In the genomic region with DNA sequence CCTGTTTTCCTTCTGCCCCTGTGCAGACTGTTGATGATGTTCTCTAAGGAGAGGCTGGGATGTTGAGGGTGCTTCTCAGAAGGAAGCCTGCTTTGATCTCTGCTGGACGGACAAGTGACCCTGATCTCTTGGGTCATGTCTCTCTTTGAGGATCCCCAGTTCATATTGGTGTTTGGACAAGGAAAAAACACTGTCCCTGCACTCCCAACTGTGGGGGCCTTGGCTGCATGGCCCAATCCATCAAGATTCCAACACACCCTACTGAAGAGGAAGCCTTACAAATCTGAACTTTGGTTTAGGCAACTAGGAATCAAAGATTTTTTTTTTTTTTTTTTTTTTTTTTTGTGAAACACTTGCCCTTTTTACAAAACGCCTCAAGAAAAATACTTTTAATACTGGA, we compare ENCODE assay signal across 24 cellular contexts. TPM values are rescaled to one million over a fixed set of nuclear protein-coding genes. Genes with fewer than 3 reads are reported as not detected.
"Had no signal": no experiment of that assay in that cellular context is flagged by ENCODE, and none has a peak within 500 bp of the region (broad histone marks: within the 10 kb centered on the region; RNA-seq: fewer than 3 reads in every experiment).

No MANE protein-coding gene starts in this region.

- H2AFZ ChIP-seq: parathyroid adenoma had no signal

- DNase-seq: cerebellar nuclear complex; cortex of kidney; effector memory CD8-positive, alpha-beta T cell; foreskin fibroblast; gastrocnemius medialis; kidney; mesenchymal stem cell; mucosa of descending colon; naive thymus-derived CD4-positive, alpha-beta T cell; stimulated activated CD4-positive, alpha-beta T cell treated with anti-CD3 and anti-CD28 coated beads, Interleukin-4, amount 100 ng/mL, for 4 hours; stimulated activated naive CD8-positive, alpha-beta T cell treated with anti-CD3 and anti-CD28 coated beads, Interleukin-15, Interleukin-2, amounts not matched to agents 100 U/mL and 50 U/mL, for 24 hours; substantia nigra; testis; upper lobe of left lung had no signal

- H3K9me3 Mint-ChIP-seq: effector memory CD8-positive, alpha-beta T cell; mesothelial cell of epicardium; nephron had no signal

- H3K27ac ChIP-seq: gastrocnemius medialis, parathyroid adenoma, testis, tibial nerve, upper lobe of left lung had no signal

- H3K36me3 Mint-ChIP-seq: mesothelial cell of epicardium; stimulated activated memory B cell treated with anti-CD40 and anti-IgM and Interleukin-4, amounts not matched to agents 10 μg/mL and 1 μg/mL and 100 μg/mL, for 72 hours had no signal

- H3K27me3 Mint-ChIP-seq: effector memory CD8-positive, alpha-beta T cell; naive thymus-derived CD4-positive, alpha-beta T cell; progenitor cell of endocrine pancreas had no signal

- H3K4me3 Mint-ChIP-seq: effector memory CD8-positive, alpha-beta T cell; mesothelial cell of epicardium; nephron; stimulated activated memory B cell treated with anti-CD40 and anti-IgM and Interleukin-4, amounts not matched to agents 10 μg/mL and 1 μg/mL and 100 μg/mL, for 72 hours had no signal

- H3K36me3 ChIP-seq: gastrocnemius medialis, tibial nerve, upper lobe of left lung had no signal

- H3K27me3 ChIP-seq: gastrocnemius medialis, testis, tibial nerve, upper lobe of left lung had no signal

- H3K4me3 ChIP-seq: gastrocnemius medialis, lung, mucosa of descending colon, testis, tibial nerve, upper lobe of left lung had no signal

- H3K79me2 ChIP-seq: parathyroid adenoma had no signal

- H3K27ac Mint-ChIP-seq: effector memory CD8-positive, alpha-beta T cell; mesothelial cell of epicardium; progenitor cell of endocrine pancreas; stimulated activated memory B cell treated with anti-CD40 and anti-IgM and Interleukin-4, amounts not matched to agents 10 μg/mL and 1 μg/mL and 100 μg/mL, for 72 hours had no signal

- H3K4me1 ChIP-seq: gastrocnemius medialis, parathyroid adenoma, testis had no signal

- ATAC-seq: effector memory CD8-positive, alpha-beta T cell; esophagus mucosa; gastrocnemius medialis; left lobe of liver; mucosa of descending colon; naive thymus-derived CD4-positive, alpha-beta T cell; sciatic nerve; stimulated activated memory B cell treated with anti-CD40 and anti-IgM and Interleukin-4, amounts not matched to agents 10 μg/mL and 1 μg/mL and 100 μg/mL, for 72 hours; stimulated activated naive CD8-positive, alpha-beta T cell treated with anti-CD3 and anti-CD28 coated beads, Interleukin-15, Interleukin-2, amounts not matched to agents 100 U/mL and 50 U/mL, for 24 hours had no signal

- H3K9me3 ChIP-seq: gastrocnemius medialis, mucosa of descending colon, testis, tibial nerve, upper lobe of left lung had no signal

RNA-seq across cellular contexts. Expression of a gene that starts 44.9 kb away (rescaled TPM):
- total RNA-seq: mesothelial cell of epicardium, progenitor cell of endocrine pancreas had no signal
